In genomic region chr9:127112056-127112455, GRCh38 we compare ENCODE assay signal across 16 cellular contexts. TPM values are rescaled to one million over a fixed set of nuclear protein-coding genes. Genes with fewer than 3 reads are reported as not detected.
A peak's percentile ranks its signal among the peaks of the same experiment; 100 is the strongest.
DNase-seq lines count a peak whose midpoint lies in the region; ATAC-seq and TF ChIP-seq lines count a peak whose summit lies in the region.
"Had no signal": no experiment of that assay in that cellular context is flagged by ENCODE, and none has a peak within 500 bp of the region (broad histone marks: within the 10 kb centered on the region; RNA-seq: fewer than 3 reads in every experiment).

No MANE protein-coding gene starts in this region.

- H3K4me1 Mint-ChIP-seq in natural killer cell treated with Interleukin-12 subunit alpha and Interleukin-12 subunit beta and Interleukin-15 and Interleukin-18, amount 100 ng/mL, for 72 hours (ENCODE audit: low read depth in 2 of 2) = peaks cover 8 to 9% of the 10 kb centered on the region in 2 donors
- peaks cover 9% of the 10 kb centered on the region for H3K4me1 Mint-ChIP-seq in T-helper 17 cell

- 11 to 58% methylated on average over 3 to 6 of the region's 7 CpGs for WGBS in upper lobe of left lung, 2 donors

- H3K9me3 Mint-ChIP-seq in natural killer cell treated with Interleukin-12 subunit alpha and Interleukin-12 subunit beta and Interleukin-15 and Interleukin-18, amount 100 ng/mL, for 72 hours = no peaks in the 10 kb centered on the region
- H3K9me3 Mint-ChIP-seq: activated naive CD8-positive, alpha-beta T cell treated with anti-CD3 and anti-CD28 coated beads, Interleukin-2, amount 10 ng/mL, durations not matched to agents 7 days and 5 days had no signal

- no peak for TF ChIP-seq POLR2A in upper lobe of left lung (IDR thresholded peaks at IDR 0.05)

- H3K27me3 Mint-ChIP-seq in natural killer cell treated with Interleukin-12 subunit alpha and Interleukin-12 subunit beta and Interleukin-15 and Interleukin-18, amount 100 ng/mL, for 72 hours = no peaks in the 10 kb centered on the region
- H3K27me3 Mint-ChIP-seq in T-helper 17 cell = peaks cover 6% of the 10 kb centered on the region

- no peaks in the 10 kb centered on the region for H3K9me3 ChIP-seq in iPS-18a (ENCODE audit: control insufficient read depth, low read depth, low read length)
- H3K9me3 ChIP-seq in upper lobe of left lung = no peaks in the 10 kb centered on the region
- no peaks in the 10 kb centered on the region for H3K9me3 ChIP-seq in T-helper 17 cell (ENCODE audit: control insufficient read depth, low read length, poor library complexity, severe bottlenecking)
- H3K9me3 ChIP-seq: Caco-2, Peyer's patch had no signal

- no peak for TF ChIP-seq EP300 in upper lobe of left lung (IDR thresholded peaks at IDR 0.05)

- no peak for TF ChIP-seq CTCF in upper lobe of left lung (IDR thresholded peaks at IDR 0.05)

- no peak overlapping the region for H3K27ac Mint-ChIP-seq in natural killer cell treated with Interleukin-12 subunit alpha and Interleukin-12 subunit beta and Interleukin-15 and Interleukin-18, amount 100 ng/mL, for 72 hours
- H3K27ac Mint-ChIP-seq in T-helper 17 cell = no peak overlapping the region
- H3K27ac Mint-ChIP-seq: activated naive CD8-positive, alpha-beta T cell treated with anti-CD3 and anti-CD28 coated beads, Interleukin-2, amount 10 ng/mL, durations not matched to agents 7 days and 5 days had no signal

- no peaks in the 10 kb centered on the region for H3K36me3 ChIP-seq in iPS-18a (ENCODE audit: control insufficient read depth, low read depth, low read length)
- H3K36me3 ChIP-seq in upper lobe of left lung = peaks cover 0 to 10% (median 0%) of the 10 kb centered on the region in 4 donors
- H3K36me3 ChIP-seq: Peyer's patch had no signal

- ATAC-seq in upper lobe of left lung (ENCODE audit: low FRiP score in 2 of 2) (peak; percentile 2 to 68), T-helper 17 cell (no peak)
- ATAC-seq in natural killer cell treated with Interleukin-12 subunit alpha and Interleukin-12 subunit beta and Interleukin-15 and Interleukin-18, amount 100 ng/mL, for 72 hours = no peak
- ATAC-seq: stimulated activated naive CD8-positive, alpha-beta T cell treated with anti-CD3 and anti-CD28 coated beads, Interleukin-15, Interleukin-2, amounts not matched to agents 100 U/mL and 50 U/mL, for 24 hours had no signal

- H3K4me3 Mint-ChIP-seq in natural killer cell treated with Interleukin-12 subunit alpha and Interleukin-12 subunit beta and Interleukin-15 and Interleukin-18, amount 100 ng/mL, for 72 hours = no peak overlapping the region
- no peak overlapping the region for H3K4me3 Mint-ChIP-seq in T-helper 17 cell
- H3K4me3 Mint-ChIP-seq: activated naive CD8-positive, alpha-beta T cell treated with anti-CD3 and anti-CD28 coated beads, Interleukin-2, amount 10 ng/mL, durations not matched to agents 7 days and 5 days had no signal

- H3K27ac ChIP-seq in iPS-18a (ENCODE audit: low read length) (peak overlapping the region; percentile 89), upper lobe of left lung (no peak overlapping the region)

- peaks cover 29% of the 10 kb centered on the region for H3K4me1 ChIP-seq in iPS-18a (ENCODE audit: control insufficient read depth, low read depth, low read length)
- H3K4me1 ChIP-seq in upper lobe of left lung = peaks cover 20 to 27% (median 25%) of the 10 kb centered on the region in 4 donors

- H3K4me3 ChIP-seq in iPS-18a (ENCODE audit: low read length) (peak overlapping the region; percentile 6), upper lobe of left lung (no peak overlapping the region)
- H3K4me3 ChIP-seq: Peyer's patch had no signal

- DNase-seq in NCI-H345 treated with DMSO at 0.1 percent for 48 hours (lab: John Stamatoyannopoulos, UW; ENCODE audit: unreplicated experiment) (peak; percentile 20), ecto neural progenitor cell (ENCODE audit: low spot score) (peak; percentile 55), upper lobe of left lung (no peak), T-helper 17 cell (no peak)
- no peak for DNase-seq in natural killer cell treated with Interleukin-12 subunit alpha and Interleukin-12 subunit beta and Interleukin-15 and Interleukin-18, amount 100 ng/mL, for 72 hours (ENCODE audit: low spot score)
- no peak for DNase-seq in effector CD8-positive, alpha-beta T cell (lab: John Stamatoyannopoulos, UW)
- DNase-seq: activated naive CD8-positive, alpha-beta T cell treated with anti-CD3 and anti-CD28 coated beads, Interleukin-2, amount 10 ng/mL, durations not matched to agents 7 days and 5 days; Caco-2; cortex of kidney; KBM-7; mesenchymal stem cell; NCI-H2107; Peyer's patch; stimulated activated CD4-positive, alpha-beta T cell treated with anti-CD3 and anti-CD28 coated beads, Interleukin-4, amount 100 ng/mL, for 1 hour; stimulated activated naive CD8-positive, alpha-beta T cell treated with anti-CD3 and anti-CD28 coated beads, Interleukin-15, Interleukin-2, amounts not matched to agents 100 U/mL and 50 U/mL, for 24 hours had no signal

- H3K36me3 Mint-ChIP-seq in natural killer cell treated with Interleukin-12 subunit alpha and Interleukin-12 subunit beta and Interleukin-15 and Interleukin-18, amount 100 ng/mL, for 72 hours = no peaks in the 10 kb centered on the region
- peaks cover 10% of the 10 kb centered on the region for H3K36me3 Mint-ChIP-seq in T-helper 17 cell (ENCODE audit: low read depth)

- H3K27me3 ChIP-seq in iPS-18a (ENCODE audit: control insufficient read depth, insufficient read depth, low read length) (no peaks in the 10 kb centered on the region), upper lobe of left lung (no peaks in the 10 kb centered on the region)
- H3K27me3 ChIP-seq: Peyer's patch had no signal

- H3K9ac ChIP-seq in iPS-18a (ENCODE audit: low read length) = peak overlapping the region; percentile 48

RNA-seq across cellular contexts. Expression of gene ANGPTL2, which starts 10.4 kb away (rescaled TPM):
- total RNA-seq in upper lobe of left lung (10 to 100 TPM in 2 of 6 donors, 1 to 10 TPM in 4; 3.9 to 26.0 (median 7.9) TPM), T-helper 17 cell (under 1 TPM in 1 of 2 donors, not detected in 1; 0.10 TPM)
- total RNA-seq in natural killer cell treated with Interleukin-12 subunit alpha and Interleukin-12 subunit beta and Interleukin-15 and Interleukin-18, amount 100 ng/mL, for 72 hours = not detected
- total RNA-seq: activated naive CD8-positive, alpha-beta T cell treated with anti-CD3 and anti-CD28 coated beads, Interleukin-2, amount 10 ng/mL, durations not matched to agents 7 days and 5 days; Caco-2 had no signal

Comparison
In these comparisons a context has a peak if more than half of its experiments do, and no peak if none do; other contexts are left out.
1. DNase-seq: peak in NCI-H345 treated with DMSO at 0.1 percent for 48 hours (single experiment) and ecto neural progenitor cell (single experiment); none in upper lobe of left lung (0 of 2), natural killer cell treated with Interleukin-12 subunit alpha and Interleukin-12 subunit beta and Interleukin-15 and Interleukin-18, amount 100 ng/mL, for 72 hours (single experiment), T-helper 17 cell (0 of 3) and effector CD8-positive, alpha-beta T cell (single experiment).
2. ATAC-seq: peak in upper lobe of left lung (2 of 2); none in natural killer cell treated with Interleukin-12 subunit alpha and Interleukin-12 subunit beta and Interleukin-15 and Interleukin-18, amount 100 ng/mL, for 72 hours (0 of 2) and T-helper 17 cell (single experiment).
3. RNA of gene ANGPTL2, which starts 10.4 kb away (total RNA-seq): 3.9 to 26.0 TPM in upper lobe of left lung; 0.10 TPM in T-helper 17 cell and not detected in natural killer cell treated with Interleukin-12 subunit alpha and Interleukin-12 subunit beta and Interleukin-15 and Interleukin-18, amount 100 ng/mL, for 72 hours; every median in the first group is over 4 times any median in the second.